ENCODE assay signal across 10 cellular contexts in the genomic region with DNA sequence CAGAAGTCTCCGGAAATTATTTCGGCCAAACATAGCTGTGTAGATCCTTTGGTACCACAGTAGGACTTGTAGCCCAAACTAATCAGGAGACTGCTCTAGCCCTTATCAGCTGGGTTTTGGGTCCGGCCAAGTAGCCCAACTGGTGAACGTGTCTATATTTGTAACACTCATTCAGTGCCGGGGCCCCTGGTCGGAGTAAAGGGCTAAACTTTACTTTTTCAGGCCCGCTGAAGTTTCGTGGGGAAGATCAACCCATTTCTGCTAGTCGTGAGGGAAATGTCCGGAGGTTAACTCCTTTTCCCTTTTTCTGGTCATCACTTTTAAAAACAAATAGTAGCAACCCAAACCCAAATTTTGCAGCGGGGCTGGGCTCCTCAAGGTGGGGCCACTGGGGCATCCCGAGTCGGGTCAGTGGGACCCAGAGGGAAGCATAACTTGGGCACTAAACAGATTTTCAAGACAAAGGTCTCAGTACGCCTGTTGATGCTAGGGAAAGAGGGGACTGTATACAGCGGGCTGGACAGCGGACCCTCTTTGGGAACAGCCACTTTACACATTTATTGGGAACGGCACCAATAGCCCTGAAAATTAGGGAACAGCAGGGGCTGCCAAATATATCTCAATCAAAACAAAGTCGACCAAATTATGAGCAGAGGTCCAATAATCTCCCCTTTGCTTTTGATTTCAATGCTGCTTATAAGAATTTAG. TPM values are rescaled to one million over a fixed set of nuclear protein-coding genes. Genes with fewer than 3 reads are reported as not detected.
DNase-seq lines count a peak whose midpoint lies in the region; ATAC-seq and TF ChIP-seq lines count a peak whose summit lies in the region.
"Had no signal": no experiment of that assay in that cellular context is flagged by ENCODE, and none has a peak within 500 bp of the region (broad histone marks: within the 10 kb centered on the region; RNA-seq: fewer than 3 reads in every experiment).

No MANE protein-coding gene starts in this region.

- peaks cover 91% of the 10 kb centered on the region for H3K27me3 Mint-ChIP-seq in activated T-helper 1 cell treated with anti-CD3 and anti-CD28 coated beads, Interleukin-12 subunit alpha, Interleukin-12 subunit beta, Interleukin-2, Interleukin-4 antibody, amounts not matched to agents 30 ng/mL and 10 ng/mL and 1 ng/mL, durations not matched to agents 14 hours and 24 hours and 36 hours (ENCODE audit: insufficient read depth)
- peaks cover 87 to 96% of the 10 kb centered on the region in 2 donors for H3K27me3 Mint-ChIP-seq in natural killer cell (ENCODE audit: low read depth in 2 of 2)

- TF ChIP-seq CTCF in BE2C (IDR thresholded peaks at IDR 0.05; ENCODE audit: low read depth, low read length) = no peak
- no peak for TF ChIP-seq CTCF in natural killer cell (IDR thresholded peaks at IDR 0.05)
- no peak for TF ChIP-seq CTCF in thyroid gland (IDR thresholded peaks at IDR 0.05)
- no peak for TF ChIP-seq CTCF in spleen (IDR thresholded peaks at IDR 0.05 in 8 of 11, conservative IDR thresholded peaks at IDR 0.05 in 3 of 11)

- H3K27me3 ChIP-seq in BE2C (peaks cover 5% of the 10 kb centered on the region; the same call in 1 of the 2 replicates), thyroid gland (peaks cover 79% of the 10 kb centered on the region), spleen (replicated peaks in 1 of 7) (peaks cover 3 to 100% (median 85%) of the 10 kb centered on the region in 7 donors)

- H3K9me3 ChIP-seq in BE2C (no peaks in the 10 kb centered on the region), thyroid gland (no peaks in the 10 kb centered on the region), spleen (no peaks in the 10 kb centered on the region)

- peak overlapping the region; percentile 71 for H3K4me3 Mint-ChIP-seq in activated T-helper 1 cell treated with anti-CD3 and anti-CD28 coated beads, Interleukin-12 subunit alpha, Interleukin-12 subunit beta, Interleukin-2, Interleukin-4 antibody, amounts not matched to agents 30 ng/mL and 10 ng/mL and 1 ng/mL, durations not matched to agents 14 hours and 24 hours and 36 hours
- H3K4me3 Mint-ChIP-seq in natural killer cell = peak overlapping the region; percentile 82

- H3K9me3 Mint-ChIP-seq in activated T-helper 1 cell treated with anti-CD3 and anti-CD28 coated beads, Interleukin-12 subunit alpha, Interleukin-12 subunit beta, Interleukin-2, Interleukin-4 antibody, amounts not matched to agents 30 ng/mL and 10 ng/mL and 1 ng/mL, durations not matched to agents 14 hours and 24 hours and 36 hours = no peaks in the 10 kb centered on the region
- no peaks in the 10 kb centered on the region for H3K9me3 Mint-ChIP-seq in natural killer cell

- ATAC-seq in natural killer cell = no peak

- peaks cover 4% of the 10 kb centered on the region for H3K36me3 Mint-ChIP-seq in activated T-helper 1 cell treated with anti-CD3 and anti-CD28 coated beads, Interleukin-12 subunit alpha, Interleukin-12 subunit beta, Interleukin-2, Interleukin-4 antibody, amounts not matched to agents 30 ng/mL and 10 ng/mL and 1 ng/mL, durations not matched to agents 14 hours and 24 hours and 36 hours (ENCODE audit: low read depth)
- H3K36me3 Mint-ChIP-seq in natural killer cell = no peaks in the 10 kb centered on the region

- no peak overlapping the region for H3K27ac ChIP-seq in thyroid gland
- H3K27ac ChIP-seq in spleen = no peak overlapping the region
- H3K27ac ChIP-seq: cardiac muscle cell had no signal

- H3K4me3 ChIP-seq in BE2C (ENCODE audit: low read depth, low read length) = peak overlapping the region; percentile 96
- no peak overlapping the region for H3K4me3 ChIP-seq in thyroid gland (replicated peaks in 1 of 3)
- H3K4me3 ChIP-seq in spleen = peak overlapping the region in 3 of 8 donors; percentile 31 to 60 (median 34)

- no peak for TF ChIP-seq POLR2A in thyroid gland (IDR thresholded peaks at IDR 0.05)
- no peak for TF ChIP-seq POLR2A in spleen (IDR thresholded peaks at IDR 0.05)

- DNase-seq in BE2C (no peak), EH (ENCODE audit: low read depth) (peak; percentile 34), natural killer cell (no peak), thyroid gland (no peak), spleen (no peak), NCI-H2081 (lab: John Stamatoyannopoulos, UW) (no peak), NCI-H2107 (lab: John Stamatoyannopoulos, UW) (no peak)
- no peak for DNase-seq in activated T-helper 1 cell treated with anti-CD3 and anti-CD28 coated beads, Interleukin-12 subunit alpha, Interleukin-12 subunit beta, Interleukin-2, Interleukin-4 antibody, amounts not matched to agents 30 ng/mL and 10 ng/mL and 1 ng/mL, durations not matched to agents 14 hours and 24 hours and 36 hours (ENCODE audit: low spot score)
- DNase-seq: NCI-H187 had no signal

- H3K4me1 Mint-ChIP-seq in activated T-helper 1 cell treated with anti-CD3 and anti-CD28 coated beads, Interleukin-12 subunit alpha, Interleukin-12 subunit beta, Interleukin-2, Interleukin-4 antibody, amounts not matched to agents 30 ng/mL and 10 ng/mL and 1 ng/mL, durations not matched to agents 14 hours and 24 hours and 36 hours (ENCODE audit: low read depth) = peaks cover 64% of the 10 kb centered on the region
- peaks cover 58 to 61% of the 10 kb centered on the region in 2 donors for H3K4me1 Mint-ChIP-seq in natural killer cell

- peaks cover 8% of the 10 kb centered on the region for H3K36me3 ChIP-seq in BE2C
- no peaks in the 10 kb centered on the region for H3K36me3 ChIP-seq in thyroid gland
- no peaks in the 10 kb centered on the region for H3K36me3 ChIP-seq in spleen
- H3K36me3 ChIP-seq: cardiac muscle cell had no signal

- intact Hi-C loops in activated T-helper 1 cell treated with anti-CD3 and anti-CD28 coated beads, Interleukin-12 subunit alpha, Interleukin-12 subunit beta, Interleukin-2, Interleukin-4 antibody, amounts not matched to agents 30 ng/mL and 10 ng/mL and 1 ng/mL, durations not matched to agents 14 hours and 24 hours and 36 hours (cut with micrococcal nuclease) = loop anchor here (1.0 to 2.0 kb wide), 2 partner anchors 9 to 16 kb away; partner anchors contain the start of gene C1orf53
- intact Hi-C loops in natural killer cell (cut with micrococcal nuclease) = loop anchor here (10.0 kb wide), 1 partner anchor 236 kb away; the partner anchor contains the start of gene NEK7
- intact Hi-C loops in thyroid gland (cut with DNase I) = no loop called here
- intact Hi-C loops in spleen (cut with DNase I; ENCODE audit: low total_unique reads) = no loop called here

- WGBS in thyroid gland, 2 donors = 11 to 12% methylated on average over 18 of the region's 18 CpGs
- 5 to 13% (median 9%) methylated on average over 18 of the region's 18 CpGs for WGBS in spleen, 5 donors

- H3K27ac Mint-ChIP-seq in activated T-helper 1 cell treated with anti-CD3 and anti-CD28 coated beads, Interleukin-12 subunit alpha, Interleukin-12 subunit beta, Interleukin-2, Interleukin-4 antibody, amounts not matched to agents 30 ng/mL and 10 ng/mL and 1 ng/mL, durations not matched to agents 14 hours and 24 hours and 36 hours = peak overlapping the region; percentile 80
- H3K27ac Mint-ChIP-seq in natural killer cell = no peak overlapping the region

- H3K4me1 ChIP-seq in BE2C (peaks cover 6% of the 10 kb centered on the region), thyroid gland (peaks cover 28 to 38% of the 10 kb centered on the region in 2 donors), spleen (peaks cover 41 to 73% (median 58%) of the 10 kb centered on the region in 6 donors)

RNA-seq across cellular contexts. Expression of gene LHX9, which starts 1.8 kb away (rescaled TPM):
- 2.6 TPM for polyA plus RNA-seq in BE2C (2012; ENCODE audit: insufficient read depth, insufficient read length, low read depth)
- total RNA-seq in activated T-helper 1 cell treated with anti-CD3 and anti-CD28 coated beads, Interleukin-12 subunit alpha, Interleukin-12 subunit beta, Interleukin-2, Interleukin-4 antibody, amounts not matched to agents 30 ng/mL and 10 ng/mL and 1 ng/mL, durations not matched to agents 14 hours and 24 hours and 36 hours = not detected in 2 replicates
- total RNA-seq in natural killer cell (not detected), thyroid gland (not detected), spleen (not detected)
- not detected for polyA plus RNA-seq in spleen
- total RNA-seq: cardiac muscle cell had no signal
- polyA plus RNA-seq: cardiac muscle cell had no signal

RNA-seq across cellular contexts. Expression of gene C1orf53, which starts 16.5 kb away (rescaled TPM):
- polyA plus RNA-seq in BE2C (2012; ENCODE audit: insufficient read depth, insufficient read length, low read depth) = 5.1 TPM
- 0.81 and 1.3 TPM in 2 replicates for total RNA-seq in activated T-helper 1 cell treated with anti-CD3 and anti-CD28 coated beads, Interleukin-12 subunit alpha, Interleukin-12 subunit beta, Interleukin-2, Interleukin-4 antibody, amounts not matched to agents 30 ng/mL and 10 ng/mL and 1 ng/mL, durations not matched to agents 14 hours and 24 hours and 36 hours
- not detected for total RNA-seq in natural killer cell
- total RNA-seq in thyroid gland = 10 to 100 TPM in 2 of 4 donors, 1 to 10 TPM in 1, not detected in 1; 7.1 to 11.6 (median 10.7) TPM
- 1 to 10 TPM in 4 of 7 donors, under 1 TPM in 1, not detected in 2; 0.50 to 8.6 (median 2.8) TPM for total RNA-seq in spleen
- polyA plus RNA-seq in spleen = 1 to 10 TPM; 2.8 to 6.4 (median 3.2) TPM

Comparison
In these comparisons a context has a peak if more than half of its experiments do, and no peak if none do; other contexts are left out.
1. intact Hi-C loops: an anchor here in activated T-helper 1 cell treated with anti-CD3 and anti-CD28 coated beads, Interleukin-12 subunit alpha, Interleukin-12 subunit beta, Interleukin-2, Interleukin-4 antibody, amounts not matched to agents 30 ng/mL and 10 ng/mL and 1 ng/mL, durations not matched to agents 14 hours and 24 hours and 36 hours (1.0 to 2.0 kb wide) and natural killer cell (10.0 kb wide); none called in thyroid gland and spleen.